1 cellular context compared by ENCODE assay signal in the genomic region with DNA sequence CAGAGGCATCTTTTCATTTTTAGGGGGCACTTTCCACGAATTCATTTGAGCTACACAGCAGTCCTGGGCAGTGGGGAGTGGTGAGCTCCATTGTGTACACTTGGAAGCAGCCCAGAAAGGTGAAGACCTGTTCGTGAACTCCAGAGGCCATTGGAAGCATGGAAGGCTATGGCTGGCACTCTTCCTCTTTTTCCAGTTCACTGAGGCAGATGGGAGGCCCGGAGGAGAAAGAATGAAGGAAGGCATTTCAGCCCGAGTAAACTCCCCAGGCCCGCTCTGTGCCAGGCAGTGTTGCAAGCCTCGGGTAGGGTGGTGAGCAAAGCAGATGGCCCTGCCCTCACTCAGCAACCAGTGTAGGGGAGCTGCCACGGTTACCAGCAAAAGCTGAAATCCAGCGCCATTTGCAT.
TF ChIP-seq lines count a peak whose summit lies in the region.

No MANE protein-coding gene starts in this region.

TF ChIP-seq in WTC11, 78 proteins besides CTCF, POLR2A, EP300 and RAD21 (continued from another document):
- TF ChIP-seq, protein P1, sequence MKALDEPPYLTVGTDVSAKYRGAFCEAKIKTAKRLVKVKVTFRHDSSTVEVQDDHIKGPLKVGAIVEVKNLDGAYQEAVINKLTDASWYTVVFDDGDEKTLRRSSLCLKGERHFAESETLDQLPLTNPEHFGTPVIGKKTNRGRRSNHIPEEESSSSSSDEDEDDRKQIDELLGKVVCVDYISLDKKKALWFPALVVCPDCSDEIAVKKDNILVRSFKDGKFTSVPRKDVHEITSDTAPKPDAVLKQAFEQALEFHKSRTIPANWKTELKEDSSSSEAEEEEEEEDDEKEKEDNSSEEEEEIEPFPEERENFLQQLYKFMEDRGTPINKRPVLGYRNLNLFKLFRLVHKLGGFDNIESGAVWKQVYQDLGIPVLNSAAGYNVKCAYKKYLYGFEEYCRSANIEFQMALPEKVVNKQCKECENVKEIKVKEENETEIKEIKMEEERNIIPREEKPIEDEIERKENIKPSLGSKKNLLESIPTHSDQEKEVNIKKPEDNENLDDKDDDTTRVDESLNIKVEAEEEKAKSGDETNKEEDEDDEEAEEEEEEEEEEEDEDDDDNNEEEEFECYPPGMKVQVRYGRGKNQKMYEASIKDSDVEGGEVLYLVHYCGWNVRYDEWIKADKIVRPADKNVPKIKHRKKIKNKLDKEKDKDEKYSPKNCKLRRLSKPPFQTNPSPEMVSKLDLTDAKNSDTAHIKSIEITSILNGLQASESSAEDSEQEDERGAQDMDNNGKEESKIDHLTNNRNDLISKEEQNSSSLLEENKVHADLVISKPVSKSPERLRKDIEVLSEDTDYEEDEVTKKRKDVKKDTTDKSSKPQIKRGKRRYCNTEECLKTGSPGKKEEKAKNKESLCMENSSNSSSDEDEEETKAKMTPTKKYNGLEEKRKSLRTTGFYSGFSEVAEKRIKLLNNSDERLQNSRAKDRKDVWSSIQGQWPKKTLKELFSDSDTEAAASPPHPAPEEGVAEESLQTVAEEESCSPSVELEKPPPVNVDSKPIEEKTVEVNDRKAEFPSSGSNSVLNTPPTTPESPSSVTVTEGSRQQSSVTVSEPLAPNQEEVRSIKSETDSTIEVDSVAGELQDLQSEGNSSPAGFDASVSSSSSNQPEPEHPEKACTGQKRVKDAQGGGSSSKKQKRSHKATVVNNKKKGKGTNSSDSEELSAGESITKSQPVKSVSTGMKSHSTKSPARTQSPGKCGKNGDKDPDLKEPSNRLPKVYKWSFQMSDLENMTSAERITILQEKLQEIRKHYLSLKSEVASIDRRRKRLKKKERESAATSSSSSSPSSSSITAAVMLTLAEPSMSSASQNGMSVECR (CRISPR knock-in tag; IDR thresholded peaks at IDR 0.05; ENCODE audit: borderline replicate concordance) = no peak
- TF ChIP-seq GABPB1 (CRISPR knock-in tag; IDR thresholded peaks at IDR 0.05) = no peak
- TF ChIP-seq ATF1 (CRISPR knock-in tag; IDR thresholded peaks at IDR 0.05) = no peak
